1 cellular context compared by ENCODE assay signal in the genomic region with DNA sequence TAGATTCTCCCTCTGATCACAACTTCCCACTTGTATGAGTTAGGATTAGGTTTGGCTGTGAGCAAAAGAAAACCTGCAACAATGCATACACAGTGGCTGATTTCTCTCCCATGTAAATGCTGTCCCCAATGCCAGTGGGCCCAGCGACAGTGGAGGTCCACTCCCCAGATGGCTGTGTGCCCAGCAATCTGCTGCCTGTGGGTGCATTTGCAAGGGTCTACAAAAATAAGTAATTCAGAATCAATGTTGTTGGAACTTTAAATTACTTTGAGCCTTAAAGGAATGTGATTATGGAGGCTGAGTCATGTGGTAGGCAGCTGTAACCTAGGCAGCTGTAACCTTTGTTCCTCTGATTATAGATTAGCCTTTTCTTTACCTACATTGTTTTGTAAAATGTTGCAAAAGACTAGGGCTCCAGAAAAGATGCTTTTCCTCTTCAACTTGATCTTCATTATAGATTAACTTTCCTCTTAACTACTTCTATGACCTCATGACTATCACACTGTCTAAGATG.
TF ChIP-seq lines count a peak whose summit lies in the region.

No MANE protein-coding gene starts in this region.

TF ChIP-seq in HepG2, 621 proteins besides CTCF, POLR2A, EP300 and RAD21 (continued from another document and continues in another):
- TF ChIP-seq, protein P1, sequence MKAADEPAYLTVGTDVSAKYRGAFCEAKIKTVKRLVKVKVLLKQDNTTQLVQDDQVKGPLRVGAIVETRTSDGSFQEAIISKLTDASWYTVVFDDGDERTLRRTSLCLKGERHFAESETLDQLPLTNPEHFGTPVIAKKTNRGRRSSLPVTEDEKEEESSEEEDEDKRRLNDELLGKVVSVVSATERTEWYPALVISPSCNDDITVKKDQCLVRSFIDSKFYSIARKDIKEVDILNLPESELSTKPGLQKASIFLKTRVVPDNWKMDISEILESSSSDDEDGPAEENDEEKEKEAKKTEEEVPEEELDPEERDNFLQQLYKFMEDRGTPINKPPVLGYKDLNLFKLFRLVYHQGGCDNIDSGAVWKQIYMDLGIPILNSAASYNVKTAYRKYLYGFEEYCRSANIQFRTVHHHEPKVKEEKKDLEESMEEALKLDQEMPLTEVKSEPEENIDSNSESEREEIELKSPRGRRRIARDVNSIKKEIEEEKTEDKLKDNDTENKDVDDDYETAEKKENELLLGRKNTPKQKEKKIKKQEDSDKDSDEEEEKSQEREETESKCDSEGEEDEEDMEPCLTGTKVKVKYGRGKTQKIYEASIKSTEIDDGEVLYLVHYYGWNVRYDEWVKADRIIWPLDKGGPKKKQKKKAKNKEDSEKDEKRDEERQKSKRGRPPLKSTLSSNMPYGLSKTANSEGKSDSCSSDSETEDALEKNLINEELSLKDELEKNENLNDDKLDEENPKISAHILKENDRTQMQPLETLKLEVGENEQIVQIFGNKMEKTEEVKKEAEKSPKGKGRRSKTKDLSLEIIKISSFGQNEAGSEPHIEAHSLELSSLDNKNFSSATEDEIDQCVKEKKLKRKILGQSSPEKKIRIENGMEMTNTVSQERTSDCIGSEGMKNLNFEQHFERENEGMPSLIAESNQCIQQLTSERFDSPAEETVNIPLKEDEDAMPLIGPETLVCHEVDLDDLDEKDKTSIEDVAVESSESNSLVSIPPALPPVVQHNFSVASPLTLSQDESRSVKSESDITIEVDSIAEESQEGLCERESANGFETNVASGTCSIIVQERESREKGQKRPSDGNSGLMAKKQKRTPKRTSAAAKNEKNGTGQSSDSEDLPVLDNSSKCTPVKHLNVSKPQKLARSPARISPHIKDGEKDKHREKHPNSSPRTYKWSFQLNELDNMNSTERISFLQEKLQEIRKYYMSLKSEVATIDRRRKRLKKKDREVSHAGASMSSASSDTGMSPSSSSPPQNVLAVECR (CRISPR knock-in tag; IDR thresholded peaks at IDR 0.05; ENCODE audit: borderline replicate concordance): peak; percentile 44; the same call in 1 of the 2 replicates
- TF ChIP-seq ZNF510 (CRISPR knock-in tag; IDR thresholded peaks at IDR 0.05; ENCODE audit: low read depth): no peak
- no peak for TF ChIP-seq MAFG (CRISPR knock-in tag; IDR thresholded peaks at IDR 0.05)
- no peak for TF ChIP-seq HDAC2 (CRISPR knock-in tag; IDR thresholded peaks at IDR 0.05)
- peak; percentile 54; the same call in 1 of the 2 replicates for TF ChIP-seq MED1 (CRISPR knock-in tag; IDR thresholded peaks at IDR 0.05)
- TF ChIP-seq CEBPB (IDR thresholded peaks at IDR 0.05; ENCODE audit: borderline replicate concordance, low read depth, low read length): peak; percentile 84
- TF ChIP-seq, protein P2, sequence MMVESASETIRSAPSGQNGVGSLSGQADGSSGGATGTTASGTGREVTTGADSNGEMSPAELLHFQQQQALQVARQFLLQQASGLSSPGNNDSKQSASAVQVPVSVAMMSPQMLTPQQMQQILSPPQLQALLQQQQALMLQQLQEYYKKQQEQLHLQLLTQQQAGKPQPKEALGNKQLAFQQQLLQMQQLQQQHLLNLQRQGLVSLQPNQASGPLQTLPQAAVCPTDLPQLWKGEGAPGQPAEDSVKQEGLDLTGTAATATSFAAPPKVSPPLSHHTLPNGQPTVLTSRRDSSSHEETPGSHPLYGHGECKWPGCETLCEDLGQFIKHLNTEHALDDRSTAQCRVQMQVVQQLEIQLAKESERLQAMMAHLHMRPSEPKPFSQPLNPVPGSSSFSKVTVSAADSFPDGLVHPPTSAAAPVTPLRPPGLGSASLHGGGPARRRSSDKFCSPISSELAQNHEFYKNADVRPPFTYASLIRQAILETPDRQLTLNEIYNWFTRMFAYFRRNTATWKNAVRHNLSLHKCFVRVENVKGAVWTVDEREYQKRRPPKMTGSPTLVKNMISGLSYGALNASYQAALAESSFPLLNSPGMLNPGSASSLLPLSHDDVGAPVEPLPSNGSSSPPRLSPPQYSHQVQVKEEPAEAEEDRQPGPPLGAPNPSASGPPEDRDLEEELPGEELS (CRISPR knock-in tag; IDR thresholded peaks at IDR 0.05): 0 out of 2 replicates have a peak, but pooled peaks have one; percentile 29
- no peak for TF ChIP-seq NONO (IDR thresholded peaks at IDR 0.05)
- 0 out of 2 replicates have a peak, but pooled peaks have one; percentile 41 for TF ChIP-seq NONO (CRISPR knock-in tag; conservative IDR thresholded peaks at IDR 0.05)
- no peak for TF ChIP-seq KDM6A (CRISPR knock-in tag; IDR thresholded peaks at IDR 0.05; ENCODE audit: low read depth)
- no peak for TF ChIP-seq CREB1 (IDR thresholded peaks at IDR 0.05)
- TF ChIP-seq CREB1 (CRISPR knock-in tag; IDR thresholded peaks at IDR 0.05): peak; percentile 30; the same call in 1 of the 2 replicates
- TF ChIP-seq, protein P3, sequence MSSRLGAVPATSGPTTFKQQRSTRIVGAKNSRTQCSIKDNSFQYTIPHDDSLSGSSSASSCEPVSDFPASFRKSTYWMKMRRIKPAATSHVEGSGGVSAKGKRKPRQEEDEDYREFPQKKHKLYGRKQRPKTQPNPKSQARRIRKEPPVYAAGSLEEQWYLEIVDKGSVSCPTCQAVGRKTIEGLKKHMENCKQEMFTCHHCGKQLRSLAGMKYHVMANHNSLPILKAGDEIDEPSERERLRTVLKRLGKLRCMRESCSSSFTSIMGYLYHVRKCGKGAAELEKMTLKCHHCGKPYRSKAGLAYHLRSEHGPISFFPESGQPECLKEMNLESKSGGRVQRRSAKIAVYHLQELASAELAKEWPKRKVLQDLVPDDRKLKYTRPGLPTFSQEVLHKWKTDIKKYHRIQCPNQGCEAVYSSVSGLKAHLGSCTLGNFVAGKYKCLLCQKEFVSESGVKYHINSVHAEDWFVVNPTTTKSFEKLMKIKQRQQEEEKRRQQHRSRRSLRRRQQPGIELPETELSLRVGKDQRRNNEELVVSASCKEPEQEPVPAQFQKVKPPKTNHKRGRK (CRISPR knock-in tag; IDR thresholded peaks at IDR 0.05): no peak
- peak; percentile 75; the same call in 1 of the 2 replicates for TF ChIP-seq TARDBP (CRISPR knock-in tag; IDR thresholded peaks at IDR 0.05)
- TF ChIP-seq, protein P4, sequence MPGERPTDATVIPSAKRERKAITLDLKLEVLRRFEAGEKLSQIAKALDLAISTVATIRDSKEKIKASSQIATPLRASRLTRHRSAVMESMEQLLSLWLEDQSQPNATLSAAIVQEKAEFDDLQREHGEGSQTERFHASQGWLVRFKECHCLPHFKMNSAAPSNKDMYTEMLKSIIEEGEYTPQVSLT (CRISPR knock-in tag; IDR thresholded peaks at IDR 0.05; ENCODE audit: borderline replicate concordance, low read depth): no peak
- peak; percentile 88 for TF ChIP-seq FOSL2 (CRISPR knock-in tag; IDR thresholded peaks at IDR 0.05)
- TF ChIP-seq ASH2L (IDR thresholded peaks at IDR 0.05; ENCODE audit: insufficient read length, low read depth, low read length): peak; percentile 68
- TF ChIP-seq JUND (CRISPR knock-in tag; IDR thresholded peaks at IDR 0.05): peak; percentile 86
- no peak for TF ChIP-seq ZMYM4 (CRISPR knock-in tag; IDR thresholded peaks at IDR 0.05)
- TF ChIP-seq HOXA5 (CRISPR knock-in tag; IDR thresholded peaks at IDR 0.05): 0 out of 2 replicates have a peak, but pooled peaks have one; percentile 16
- no peak; the same call in 1 of the 2 replicates for TF ChIP-seq KDM5A (IDR thresholded peaks at IDR 0.05; ENCODE audit: borderline replicate concordance, low read length)
- no peak for TF ChIP-seq ZFP82 (CRISPR knock-in tag; IDR thresholded peaks at IDR 0.05; ENCODE audit: borderline replicate concordance)
- TF ChIP-seq ZNF12 (CRISPR knock-in tag; IDR thresholded peaks at IDR 0.05): no peak
- TF ChIP-seq ARNT (IDR thresholded peaks at IDR 0.05): no peak
- TF ChIP-seq, protein P5, sequence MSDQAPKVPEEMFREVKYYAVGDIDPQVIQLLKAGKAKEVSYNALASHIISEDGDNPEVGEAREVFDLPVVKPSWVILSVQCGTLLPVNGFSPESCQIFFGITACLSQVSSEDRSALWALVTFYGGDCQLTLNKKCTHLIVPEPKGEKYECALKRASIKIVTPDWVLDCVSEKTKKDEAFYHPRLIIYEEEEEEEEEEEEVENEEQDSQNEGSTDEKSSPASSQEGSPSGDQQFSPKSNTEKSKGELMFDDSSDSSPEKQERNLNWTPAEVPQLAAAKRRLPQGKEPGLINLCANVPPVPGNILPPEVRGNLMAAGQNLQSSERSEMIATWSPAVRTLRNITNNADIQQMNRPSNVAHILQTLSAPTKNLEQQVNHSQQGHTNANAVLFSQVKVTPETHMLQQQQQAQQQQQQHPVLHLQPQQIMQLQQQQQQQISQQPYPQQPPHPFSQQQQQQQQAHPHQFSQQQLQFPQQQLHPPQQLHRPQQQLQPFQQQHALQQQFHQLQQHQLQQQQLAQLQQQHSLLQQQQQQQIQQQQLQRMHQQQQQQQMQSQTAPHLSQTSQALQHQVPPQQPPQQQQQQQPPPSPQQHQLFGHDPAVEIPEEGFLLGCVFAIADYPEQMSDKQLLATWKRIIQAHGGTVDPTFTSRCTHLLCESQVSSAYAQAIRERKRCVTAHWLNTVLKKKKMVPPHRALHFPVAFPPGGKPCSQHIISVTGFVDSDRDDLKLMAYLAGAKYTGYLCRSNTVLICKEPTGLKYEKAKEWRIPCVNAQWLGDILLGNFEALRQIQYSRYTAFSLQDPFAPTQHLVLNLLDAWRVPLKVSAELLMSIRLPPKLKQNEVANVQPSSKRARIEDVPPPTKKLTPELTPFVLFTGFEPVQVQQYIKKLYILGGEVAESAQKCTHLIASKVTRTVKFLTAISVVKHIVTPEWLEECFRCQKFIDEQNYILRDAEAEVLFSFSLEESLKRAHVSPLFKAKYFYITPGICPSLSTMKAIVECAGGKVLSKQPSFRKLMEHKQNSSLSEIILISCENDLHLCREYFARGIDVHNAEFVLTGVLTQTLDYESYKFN (CRISPR knock-in tag; conservative IDR thresholded peaks at IDR 0.05): peak; percentile 92
- TF ChIP-seq, protein P6, sequence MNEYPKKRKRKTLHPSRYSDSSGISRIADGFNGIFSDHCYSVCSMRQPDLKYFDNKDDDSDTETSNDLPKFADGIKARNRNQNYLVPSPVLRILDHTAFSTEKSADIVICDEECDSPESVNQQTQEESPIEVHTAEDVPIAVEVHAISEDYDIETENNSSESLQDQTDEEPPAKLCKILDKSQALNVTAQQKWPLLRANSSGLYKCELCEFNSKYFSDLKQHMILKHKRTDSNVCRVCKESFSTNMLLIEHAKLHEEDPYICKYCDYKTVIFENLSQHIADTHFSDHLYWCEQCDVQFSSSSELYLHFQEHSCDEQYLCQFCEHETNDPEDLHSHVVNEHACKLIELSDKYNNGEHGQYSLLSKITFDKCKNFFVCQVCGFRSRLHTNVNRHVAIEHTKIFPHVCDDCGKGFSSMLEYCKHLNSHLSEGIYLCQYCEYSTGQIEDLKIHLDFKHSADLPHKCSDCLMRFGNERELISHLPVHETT (CRISPR knock-in tag; conservative IDR thresholded peaks at IDR 0.05): no peak
- TF ChIP-seq ZSCAN25 (CRISPR knock-in tag; IDR thresholded peaks at IDR 0.05): no peak
- no peak for TF ChIP-seq HNRNPL (IDR thresholded peaks at IDR 0.05; ENCODE audit: low read depth, low read length)
- TF ChIP-seq TOE1 (CRISPR knock-in tag; IDR thresholded peaks at IDR 0.05): no peak
- TF ChIP-seq MXI1 (IDR thresholded peaks at IDR 0.05; ENCODE audit: borderline replicate concordance, low read depth, low read length): peak; percentile 36; the same call in 1 of the 3 replicates
- no peak for TF ChIP-seq SMAD9 (CRISPR knock-in tag; IDR thresholded peaks at IDR 0.05)
- peak; percentile 84 for TF ChIP-seq HNF4G (IDR thresholded peaks at IDR 0.05; ENCODE audit: borderline replicate concordance, low read depth, low read length)
- TF ChIP-seq HNF4G (CRISPR knock-in tag; IDR thresholded peaks at IDR 0.05; ENCODE audit: borderline replicate concordance, low read depth): no peak; the same call in 1 of the 2 replicates
- TF ChIP-seq, protein P7, sequence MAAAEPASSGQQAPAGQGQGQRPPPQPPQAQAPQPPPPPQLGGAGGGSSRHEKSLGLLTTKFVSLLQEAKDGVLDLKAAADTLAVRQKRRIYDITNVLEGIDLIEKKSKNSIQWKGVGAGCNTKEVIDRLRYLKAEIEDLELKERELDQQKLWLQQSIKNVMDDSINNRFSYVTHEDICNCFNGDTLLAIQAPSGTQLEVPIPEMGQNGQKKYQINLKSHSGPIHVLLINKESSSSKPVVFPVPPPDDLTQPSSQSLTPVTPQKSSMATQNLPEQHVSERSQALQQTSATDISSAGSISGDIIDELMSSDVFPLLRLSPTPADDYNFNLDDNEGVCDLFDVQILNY (CRISPR knock-in tag; conservative IDR thresholded peaks at IDR 0.05): no peak
- TF ChIP-seq ZNF33B (CRISPR knock-in tag; IDR thresholded peaks at IDR 0.05): no peak
- TF ChIP-seq SIX1 (CRISPR knock-in tag; IDR thresholded peaks at IDR 0.05; ENCODE audit: borderline replicate concordance): no peak
- TF ChIP-seq, protein P8, sequence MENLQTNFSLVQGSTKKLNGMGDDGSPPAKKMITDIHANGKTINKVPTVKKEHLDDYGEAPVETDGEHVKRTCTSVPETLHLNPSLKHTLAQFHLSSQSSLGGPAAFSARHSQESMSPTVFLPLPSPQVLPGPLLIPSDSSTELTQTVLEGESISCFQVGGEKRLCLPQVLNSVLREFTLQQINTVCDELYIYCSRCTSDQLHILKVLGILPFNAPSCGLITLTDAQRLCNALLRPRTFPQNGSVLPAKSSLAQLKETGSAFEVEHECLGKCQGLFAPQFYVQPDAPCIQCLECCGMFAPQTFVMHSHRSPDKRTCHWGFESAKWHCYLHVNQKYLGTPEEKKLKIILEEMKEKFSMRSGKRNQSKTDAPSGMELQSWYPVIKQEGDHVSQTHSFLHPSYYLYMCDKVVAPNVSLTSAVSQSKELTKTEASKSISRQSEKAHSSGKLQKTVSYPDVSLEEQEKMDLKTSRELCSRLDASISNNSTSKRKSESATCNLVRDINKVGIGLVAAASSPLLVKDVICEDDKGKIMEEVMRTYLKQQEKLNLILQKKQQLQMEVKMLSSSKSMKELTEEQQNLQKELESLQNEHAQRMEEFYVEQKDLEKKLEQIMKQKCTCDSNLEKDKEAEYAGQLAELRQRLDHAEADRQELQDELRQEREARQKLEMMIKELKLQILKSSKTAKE (CRISPR knock-in tag; IDR thresholded peaks at IDR 0.05; ENCODE audit: borderline replicate concordance): no peak
- TF ChIP-seq SSRP1 (CRISPR knock-in tag; IDR thresholded peaks at IDR 0.05): no peak
- no peak for TF ChIP-seq ATF1 (CRISPR knock-in tag; IDR thresholded peaks at IDR 0.05)
- TF ChIP-seq TEAD3 (CRISPR knock-in tag; optimal IDR thresholded peaks at IDR 0.05; ENCODE audit: borderline replicate concordance): peak; percentile 84
- peak; percentile 86 for TF ChIP-seq JUN (CRISPR knock-in tag; IDR thresholded peaks at IDR 0.05)
- TF ChIP-seq, protein P9, sequence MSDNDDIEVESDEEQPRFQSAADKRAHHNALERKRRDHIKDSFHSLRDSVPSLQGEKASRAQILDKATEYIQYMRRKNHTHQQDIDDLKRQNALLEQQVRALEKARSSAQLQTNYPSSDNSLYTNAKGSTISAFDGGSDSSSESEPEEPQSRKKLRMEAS (IDR thresholded peaks at IDR 0.05): no peak
- TF ChIP-seq PHF20 (CRISPR knock-in tag; IDR thresholded peaks at IDR 0.05): no peak
- no peak for TF ChIP-seq PLRG1 (conservative IDR thresholded peaks at IDR 0.05)
- TF ChIP-seq GATAD1 (CRISPR knock-in tag; IDR thresholded peaks at IDR 0.05): no peak
- TF ChIP-seq, protein P10, sequence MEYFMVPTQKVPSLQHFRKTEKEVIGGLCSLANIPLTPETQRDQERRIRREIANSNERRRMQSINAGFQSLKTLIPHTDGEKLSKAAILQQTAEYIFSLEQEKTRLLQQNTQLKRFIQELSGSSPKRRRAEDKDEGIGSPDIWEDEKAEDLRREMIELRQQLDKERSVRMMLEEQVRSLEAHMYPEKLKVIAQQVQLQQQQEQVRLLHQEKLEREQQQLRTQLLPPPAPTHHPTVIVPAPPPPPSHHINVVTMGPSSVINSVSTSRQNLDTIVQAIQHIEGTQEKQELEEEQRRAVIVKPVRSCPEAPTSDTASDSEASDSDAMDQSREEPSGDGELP (IDR thresholded peaks at IDR 0.05; ENCODE audit: borderline replicate concordance, low read depth): peak; percentile 92
- no peak for TF ChIP-seq SRY (CRISPR knock-in tag; IDR thresholded peaks at IDR 0.05)
